ENCODE assay signal across 33 cellular contexts in the genomic region with DNA sequence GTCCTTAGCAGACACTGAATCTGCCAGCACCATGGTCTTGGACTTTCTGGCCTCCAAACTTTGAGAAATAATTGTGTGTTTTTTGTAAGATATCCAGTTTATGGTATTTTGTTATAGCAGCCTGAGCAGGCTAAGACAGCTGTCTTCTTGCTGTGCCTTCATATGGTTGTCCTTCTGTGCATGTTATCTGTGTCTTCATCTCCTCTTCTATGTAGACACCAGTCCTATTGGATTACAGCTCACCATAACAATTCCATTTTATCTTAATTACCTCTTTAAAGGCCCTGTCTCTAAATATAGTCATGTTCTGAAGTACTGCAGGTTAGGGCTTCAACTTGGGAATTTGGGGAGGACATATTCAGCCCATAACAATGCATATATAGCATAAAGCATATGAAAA.
"Had no signal": no experiment of that assay in that cellular context is flagged by ENCODE, and none has a peak within 500 bp of the region (broad histone marks: within the 10 kb centered on the region; RNA-seq: fewer than 3 reads in every experiment).

No MANE protein-coding gene starts in this region.

- H3K36me3 ChIP-seq: adrenal gland, ascending aorta, brain microvascular endothelial cell, breast epithelium, cardiac muscle cell, colonic mucosa had no signal

- H3K4me1 ChIP-seq: ascending aorta, body of pancreas, breast epithelium, colonic mucosa had no signal

- H3K27me3 ChIP-seq: adrenal gland, ascending aorta, body of pancreas, brain microvascular endothelial cell, breast epithelium, cardiac muscle cell, colonic mucosa had no signal

- FAIRE-seq: astrocyte, bronchial epithelial cell, colon had no signal

- H3K4me3 ChIP-seq: adrenal gland, ascending aorta, body of pancreas, breast epithelium, cardiac muscle cell, colonic mucosa had no signal

- H3K27ac ChIP-seq: adrenal gland, ascending aorta, body of pancreas, brain microvascular endothelial cell, breast epithelium, cardiac muscle cell, colonic mucosa had no signal

- DNase-seq: activated effector memory CD4-positive, alpha-beta T cell treated with anti-CD3 and anti-CD28 coated beads, Interleukin-2, amount 50 U/mL, for 16 hours; activated effector memory CD4-positive, alpha-beta T cell treated with Interleukin-2 at 50 U/mL for 16 hours; activated gamma-delta T cell; activated gamma-delta T cell treated with Interleukin-2 at 50 U/mL for 16 hours; activated naive CD4-positive, alpha-beta T cell; activated naive CD4-positive, alpha-beta T cell treated with anti-CD3 and anti-CD28 coated beads for 36 hours; activated naive CD4-positive, alpha-beta T cell treated with anti-CD3 and anti-CD28 coated beads, Interleukin-2, amount 10 ng/mL, durations not matched to agents 7 days and 5 days; activated naive CD4-positive, alpha-beta T cell treated with anti-CD3 and anti-CD28 coated beads, Interleukin-2, amount 50 U/mL, for 16 hours; activated naive CD4-positive, alpha-beta T cell treated with Interleukin-2 at 50 U/mL for 16 hours; activated naive CD8-positive, alpha-beta T cell treated with anti-CD3 and anti-CD28 coated beads for 36 hours; activated naive CD8-positive, alpha-beta T cell treated with anti-CD3 and anti-CD28 coated beads, Interleukin-2, amount 10 ng/mL, durations not matched to agents 7 days and 5 days; activated naive CD8-positive, alpha-beta T cell treated with anti-CD3 and anti-CD28 coated beads, Interleukin-2, amount 50 U/mL, for 24 hours; activated T-cell treated with anti-CD3 and anti-CD28 coated beads, Interleukin-2, amount 50 U/mL, for 48 hours; activated T-cell treated with anti-CD3 and anti-CD28 coated beads, Interleukin-2, amount 50 U/mL, for 72 hours; adrenal gland; amniotic stem cell; amygdala; anterior cingulate cortex; aorta; body of pancreas; brain microvascular endothelial cell; caudate nucleus; central memory CD4-positive, alpha-beta T cell; cerebellar nuclear complex; colonic mucosa had no signal

- H3K9me3 ChIP-seq: adrenal gland, ascending aorta, body of pancreas, breast epithelium, colonic mucosa had no signal

- ATAC-seq: activated naive CD4-positive, alpha-beta T cell treated with anti-CD3 and anti-CD28 coated beads, Interleukin-2, amount 50 U/mL, for 72 hours; activated naive CD8-positive, alpha-beta T cell treated with anti-CD3 and anti-CD28 coated beads, Interleukin-2, amount 50 U/mL, for 24 hours; activated T-cell treated with anti-CD3 and anti-CD28 coated beads, Interleukin-2, amount 50 U/mL, for 72 hours; activated T-helper 17 cell treated with anti-CD3 and anti-CD28 coated beads, Interleukin-2, amount 50 U/mL, for 72 hours; body of pancreas had no signal
